Comparison of ENCODE assay signal across 11 cellular contexts in genomic region chr17:17774009-17774881, GRCh38.
DNase-seq lines count a peak whose midpoint lies in the region; ATAC-seq and TF ChIP-seq lines count a peak whose summit lies in the region.
"Had no signal": no experiment of that assay in that cellular context is flagged by ENCODE, and none has a peak within 500 bp of the region (broad histone marks: within the 10 kb centered on the region; RNA-seq: fewer than 3 reads in every experiment).

No MANE protein-coding gene starts in this region.

- H3K36me3 Mint-ChIP-seq in stimulated activated naive CD8-positive, alpha-beta T cell treated with anti-CD3 and anti-CD28 coated beads, Interleukin-15, Interleukin-2, amounts not matched to agents 100 ng/mL and 50 ng/mL, for 24 hours (ENCODE audit: low read depth): no peaks in the 10 kb centered on the region

- H3K4me1 Mint-ChIP-seq in stimulated activated naive CD8-positive, alpha-beta T cell treated with anti-CD3 and anti-CD28 coated beads, Interleukin-15, Interleukin-2, amounts not matched to agents 100 ng/mL and 50 ng/mL, for 24 hours (ENCODE audit: low read depth): peaks cover 14% of the 10 kb centered on the region
- H3K4me1 Mint-ChIP-seq in stimulated activated naive CD8-positive, alpha-beta T cell treated with anti-CD3 and anti-CD28 coated beads, Interleukin-15, amount 100 ng/mL, for 72 hours: peaks cover 32% of the 10 kb centered on the region

- H3K4me3 Mint-ChIP-seq in stimulated activated naive CD8-positive, alpha-beta T cell treated with anti-CD3 and anti-CD28 coated beads, Interleukin-15, Interleukin-2, amounts not matched to agents 100 ng/mL and 50 ng/mL, for 24 hours: no peak overlapping the region
- H3K4me3 Mint-ChIP-seq in stimulated activated naive CD8-positive, alpha-beta T cell treated with anti-CD3 and anti-CD28 coated beads, Interleukin-15, amount 100 ng/mL, for 72 hours: no peak overlapping the region
- H3K4me3 Mint-ChIP-seq: brain had no signal

- no peak for DNase-seq in stimulated activated naive CD8-positive, alpha-beta T cell treated with anti-CD3 and anti-CD28 coated beads, Interleukin-15, amount 100 ng/mL, for 72 hours
- DNase-seq in choroid plexus epithelial cell (ENCODE audit: low read depth): peak; percentile 45
- peak; percentile 69 to 73 for DNase-seq in lung microvascular endothelial cell (ENCODE audit: low read depth in 2 of 2)
- DNase-seq in HuH-7.5 (ENCODE audit: low spot score): no peak
- no peak for DNase-seq in HCEC 1CT
- DNase-seq in GF-D8 (lab: John Stamatoyannopoulos, UW): no peak
- DNase-seq: Calu3, SHP77 had no signal

- H3K9me3 Mint-ChIP-seq in stimulated activated naive CD8-positive, alpha-beta T cell treated with anti-CD3 and anti-CD28 coated beads, Interleukin-15, Interleukin-2, amounts not matched to agents 100 ng/mL and 50 ng/mL, for 24 hours: no peaks in the 10 kb centered on the region
- no peaks in the 10 kb centered on the region for H3K9me3 Mint-ChIP-seq in stimulated activated naive CD8-positive, alpha-beta T cell treated with anti-CD3 and anti-CD28 coated beads, Interleukin-15, amount 100 ng/mL, for 72 hours
- H3K9me3 Mint-ChIP-seq: brain had no signal

- no peaks in the 10 kb centered on the region for H3K27me3 Mint-ChIP-seq in stimulated activated naive CD8-positive, alpha-beta T cell treated with anti-CD3 and anti-CD28 coated beads, Interleukin-15, Interleukin-2, amounts not matched to agents 100 ng/mL and 50 ng/mL, for 24 hours
- H3K27me3 Mint-ChIP-seq in stimulated activated naive CD8-positive, alpha-beta T cell treated with anti-CD3 and anti-CD28 coated beads, Interleukin-15, amount 100 ng/mL, for 72 hours: no peaks in the 10 kb centered on the region
- H3K27me3 Mint-ChIP-seq: brain had no signal

- H3K4me3 ChIP-seq in choroid plexus epithelial cell (ENCODE audit: low read depth, low read length): no peak overlapping the region

- TF ChIP-seq CTCF in choroid plexus epithelial cell (conservative IDR thresholded peaks at IDR 0.05; ENCODE audit: low read depth, low read length): peak; percentile 61

- ATAC-seq in stimulated activated naive CD8-positive, alpha-beta T cell treated with anti-CD3 and anti-CD28 coated beads, Interleukin-15, amount 100 ng/mL, for 72 hours: no peak
- ATAC-seq in GM18873 (IDR thresholded peaks at IDR 0.05; ENCODE audit: low FRiP score, unreplicated experiment): no peak

- peak overlapping the region; percentile 68 for H3K27ac Mint-ChIP-seq in stimulated activated naive CD8-positive, alpha-beta T cell treated with anti-CD3 and anti-CD28 coated beads, Interleukin-15, Interleukin-2, amounts not matched to agents 100 ng/mL and 50 ng/mL, for 24 hours
- H3K27ac Mint-ChIP-seq in stimulated activated naive CD8-positive, alpha-beta T cell treated with anti-CD3 and anti-CD28 coated beads, Interleukin-15, amount 100 ng/mL, for 72 hours: no peak overlapping the region

Comparison
In these comparisons a context has a peak if more than half of its experiments do, and no peak if none do; other contexts are left out.
1. DNase-seq: peak in choroid plexus epithelial cell (single experiment) and lung microvascular endothelial cell (2 of 2); none in stimulated activated naive CD8-positive, alpha-beta T cell treated with anti-CD3 and anti-CD28 coated beads, Interleukin-15, amount 100 ng/mL, for 72 hours (0 of 2), HuH-7.5 (single experiment), HCEC 1CT (single experiment) and GF-D8 (single experiment).